Comparison of ENCODE assay signal across 8 cellular contexts in genomic region chr11:9314291-9315077, GRCh38. TPM values are rescaled to one million over a fixed set of nuclear protein-coding genes. Genes with fewer than 3 reads are reported as not detected.
DNase-seq lines count a peak whose midpoint lies in the region; ATAC-seq and TF ChIP-seq lines count a peak whose summit lies in the region.

TMEM41B (minus strand) TSS chr11:9314593; CDS start chr11:9314441, 152 bp downstream.

- peak within 1 kb of the TSS; percentile 75 for H3K27ac ChIP-seq in RWPE2 (ENCODE audit: poor library complexity, severe bottlenecking)

- TF ChIP-seq CTCF in RWPE2 (IDR thresholded peaks at IDR 0.05; ENCODE audit: poor library complexity, severe bottlenecking), result no peak
- no peak for TF ChIP-seq CTCF in fibroblast of pulmonary artery (IDR thresholded peaks at IDR 0.05; ENCODE audit: low read length, missing control alignments)
- TF ChIP-seq CTCF in nephron (IDR thresholded peaks at IDR 0.05; ENCODE audit: unreplicated experiment in 3 of 3), result no peak

- DNase-seq in EH (ENCODE audit: low read depth) (peak; percentile 99), H4 (ENCODE audit: low spot score) (peak; percentile 100), LoVo (ENCODE audit: low spot score) (peak; percentile 97), RWPE2 (ENCODE audit: low spot score) (peak; percentile 96), fibroblast of pulmonary artery (ENCODE audit: low read depth) (peak; percentile 98)
- DNase-seq in activated T-helper 9 cell treated with anti-CD3 and anti-CD28 coated beads, Interleukin-2, amount 50 U/mL, for 16 hours (ENCODE audit: low read depth), result peak; percentile 99

- H3K4me1 Mint-ChIP-seq in nephron, result peaks cover 24% of the 10 kb centered on the region
- H3K4me1 Mint-ChIP-seq in stimulated activated naive CD8-positive, alpha-beta T cell treated with anti-CD3 and anti-CD28 coated beads, Interleukin-15, Interleukin-2, amounts not matched to agents 100 ng/mL and 50 ng/mL, for 24 hours (ENCODE audit: low read depth), result peaks cover 38% of the 10 kb centered on the region

- peaks cover 13% of the 10 kb centered on the region for H3K36me3 Mint-ChIP-seq in nephron (ENCODE audit: low read depth)
- no peaks in the 10 kb centered on the region for H3K36me3 Mint-ChIP-seq in stimulated activated naive CD8-positive, alpha-beta T cell treated with anti-CD3 and anti-CD28 coated beads, Interleukin-15, Interleukin-2, amounts not matched to agents 100 ng/mL and 50 ng/mL, for 24 hours (ENCODE audit: low read depth)

- peak within 1 kb of the TSS; percentile 95 to 100 (median 99) for H3K4me3 Mint-ChIP-seq in nephron
- H3K4me3 Mint-ChIP-seq in stimulated activated naive CD8-positive, alpha-beta T cell treated with anti-CD3 and anti-CD28 coated beads, Interleukin-15, Interleukin-2, amounts not matched to agents 100 ng/mL and 50 ng/mL, for 24 hours, result peak within 1 kb of the TSS; percentile 98

- H3K9me3 Mint-ChIP-seq in nephron, result no peaks in the 10 kb centered on the region
- no peaks in the 10 kb centered on the region for H3K9me3 Mint-ChIP-seq in stimulated activated naive CD8-positive, alpha-beta T cell treated with anti-CD3 and anti-CD28 coated beads, Interleukin-15, Interleukin-2, amounts not matched to agents 100 ng/mL and 50 ng/mL, for 24 hours

- peak; percentile 96 for ATAC-seq in RWPE2 (ENCODE audit: low read depth)

- peak within 1 kb of the TSS; percentile 95 to 99 (median 99) for H3K27ac Mint-ChIP-seq in nephron
- peak within 1 kb of the TSS; percentile 98 for H3K27ac Mint-ChIP-seq in stimulated activated naive CD8-positive, alpha-beta T cell treated with anti-CD3 and anti-CD28 coated beads, Interleukin-15, Interleukin-2, amounts not matched to agents 100 ng/mL and 50 ng/mL, for 24 hours

- H3K4me1 ChIP-seq in RWPE2 (ENCODE audit: insufficient read depth, poor library complexity, severe bottlenecking), result peaks cover 11% of the 10 kb centered on the region

- H3K27me3 Mint-ChIP-seq in nephron (ENCODE audit: low read depth), result peaks cover 8% of the 10 kb centered on the region
- no peaks in the 10 kb centered on the region for H3K27me3 Mint-ChIP-seq in stimulated activated naive CD8-positive, alpha-beta T cell treated with anti-CD3 and anti-CD28 coated beads, Interleukin-15, Interleukin-2, amounts not matched to agents 100 ng/mL and 50 ng/mL, for 24 hours

- H3K9me3 ChIP-seq in RWPE2 (ENCODE audit: severe bottlenecking), result no peaks in the 10 kb centered on the region

- H3K4me3 ChIP-seq in RWPE2 (ENCODE audit: severe bottlenecking) (peak within 1 kb of the TSS; percentile 84), fibroblast of pulmonary artery (replicated peaks; ENCODE audit: low read depth, low read length) (peak within 1 kb of the TSS; percentile 94)

- H3K27me3 ChIP-seq in RWPE2 (ENCODE audit: insufficient read depth, poor library complexity, severe bottlenecking), result no peaks in the 10 kb centered on the region

- H3K36me3 ChIP-seq in RWPE2 (ENCODE audit: low read depth), result peaks cover 17% of the 10 kb centered on the region

RNA-seq across cellular contexts. Expression of gene TMEM41B, which starts in this region (rescaled TPM):
- 54.7 and 68.1 TPM in 2 replicates for total RNA-seq in H4 (2014; rRNA removed; shearing (Covaris generic))

Comparison
In these comparisons a context has a peak if more than half of its experiments do, and no peak if none do; other contexts are left out.
1. Peak in every context shown above with its lines: DNase-seq, ATAC-seq, H3K4me3 ChIP-seq and H3K27ac ChIP-seq.